ENCODE assay signal across 9 cellular contexts in genomic region chr2:85541262-85541661, GRCh38. TPM values are rescaled to one million over a fixed set of nuclear protein-coding genes. Genes with fewer than 3 reads are reported as not detected.
DNase-seq lines count a peak whose midpoint lies in the region; ATAC-seq and TF ChIP-seq lines count a peak whose summit lies in the region.
"Had no signal": no experiment of that assay in that cellular context is flagged by ENCODE, and none has a peak within 500 bp of the region (broad histone marks: within the 10 kb centered on the region; RNA-seq: fewer than 3 reads in every experiment).

No MANE protein-coding gene starts in this region.

- H3K79me2 ChIP-seq in hepatocyte = peaks cover 63% of the 10 kb centered on the region

- no peak for DNase-seq in activated CD4-positive, alpha-beta memory T cell treated with anti-CD3 and anti-CD28 coated beads, Interleukin-2, amount 10 ng/mL, durations not matched to agents 7 days and 5 days
- no peak for DNase-seq in hepatocyte (ENCODE audit: low spot score)
- DNase-seq in stimulated activated effector memory CD8-positive, alpha-beta T cell treated with anti-CD3 and anti-CD28 coated beads, Interleukin-12 subunit alpha, Interleukin-12 subunit beta, amount 100 ng/mL, for 72 hours (ENCODE audit: low spot score in 2 of 2) = no peak
- no peak for DNase-seq in cerebellum (ENCODE audit: low spot score)
- no peak for DNase-seq in activated effector memory CD4-positive, alpha-beta T cell treated with anti-CD3 and anti-CD28 coated beads, Interleukin-2, amount 50 U/mL, for 16 hours
- no peak for DNase-seq in islet precursor cell
- DNase-seq: NCI-H446 treated with DMSO at 0.1 percent for 48 hours had no signal

- H2AFZ ChIP-seq in hepatocyte = no peak overlapping the region

- no peak for TF ChIP-seq CTCF in HEK293 (tag by site-specific recombination; IDR thresholded peaks at IDR 0.05)
- no peak for TF ChIP-seq CTCF in hepatocyte (IDR thresholded peaks at IDR 0.05; ENCODE audit: poor library complexity)

- H3K9me2 ChIP-seq in hepatocyte (replicated peaks; ENCODE audit: insufficient read depth) = no peaks in the 10 kb centered on the region

- H3K4me2 ChIP-seq in hepatocyte = peak overlapping the region; percentile 88

- peaks cover 53% of the 10 kb centered on the region for H4K20me1 ChIP-seq in hepatocyte (ENCODE audit: insufficient read depth, poor library complexity, severe bottlenecking)

- no peaks in the 10 kb centered on the region for H3K9me3 Mint-ChIP-seq in activated CD4-positive, alpha-beta memory T cell treated with anti-CD3 and anti-CD28 coated beads, Interleukin-2, amount 10 ng/mL, durations not matched to agents 7 days and 5 days
- H3K9me3 Mint-ChIP-seq in stimulated activated effector memory CD8-positive, alpha-beta T cell treated with anti-CD3 and anti-CD28 coated beads, Interleukin-12 subunit alpha, Interleukin-12 subunit beta, amount 100 ng/mL, for 72 hours = no peaks in the 10 kb centered on the region

- H3K27ac ChIP-seq in HEK293 (ENCODE audit: extremely low read depth, low read depth, low read length) (no peak overlapping the region), hepatocyte (peak overlapping the region; percentile 99)

- H3K4me3 Mint-ChIP-seq in activated CD4-positive, alpha-beta memory T cell treated with anti-CD3 and anti-CD28 coated beads, Interleukin-2, amount 10 ng/mL, durations not matched to agents 7 days and 5 days = peak overlapping the region; percentile 94
- peak overlapping the region; percentile 92 for H3K4me3 Mint-ChIP-seq in stimulated activated effector memory CD8-positive, alpha-beta T cell treated with anti-CD3 and anti-CD28 coated beads, Interleukin-12 subunit alpha, Interleukin-12 subunit beta, amount 100 ng/mL, for 72 hours

- peaks cover 54% of the 10 kb centered on the region for H3K4me1 Mint-ChIP-seq in activated CD4-positive, alpha-beta memory T cell treated with anti-CD3 and anti-CD28 coated beads, Interleukin-2, amount 10 ng/mL, durations not matched to agents 7 days and 5 days
- H3K4me1 Mint-ChIP-seq in stimulated activated effector memory CD8-positive, alpha-beta T cell treated with anti-CD3 and anti-CD28 coated beads, Interleukin-12 subunit alpha, Interleukin-12 subunit beta, amount 100 ng/mL, for 72 hours = peaks cover 51% of the 10 kb centered on the region

- CTCF ChIA-PET in HEK293 (lab: Yijun Ruan, JAX) = interaction anchor here (1.2 to 9.1 kb wide), 3 partner anchors 10 to 150 kb away, joined by 3 to 73 read pairs (median 42); partner anchors contain the start of gene SH2D6
- CTCF ChIA-PET in activated CD4-positive, alpha-beta memory T cell treated with anti-CD3 and anti-CD28 coated beads, Interleukin-2, amount 10 ng/mL, durations not matched to agents 7 days and 5 days (lab: Charles Lee) = interaction anchor here (1.0 to 6.0 kb wide), 4 partner anchors 10 to 121 kb away, joined by 3 to 50 read pairs (median 20); no protein-coding TSS in a partner anchor

- peaks cover 28 to 66% of the 10 kb centered on the region in 2 experiments for H3K36me3 ChIP-seq in HEK293 (ENCODE audit: control insufficient read depth in 2 of 2, insufficient read depth in 1 of 2, low read length in 2 of 2)
- peaks cover 17% of the 10 kb centered on the region for H3K36me3 ChIP-seq in hepatocyte (replicated peaks; ENCODE audit: insufficient read depth, low read depth)

- WGBS in hepatocyte (ENCODE audit: low lambda C conversion rate, missing lambda C conversion rate) = 58% methylated on average over 4 of the region's 4 CpGs

- H3K36me3 Mint-ChIP-seq in activated CD4-positive, alpha-beta memory T cell treated with anti-CD3 and anti-CD28 coated beads, Interleukin-2, amount 10 ng/mL, durations not matched to agents 7 days and 5 days (ENCODE audit: low read depth) = peaks cover 66% of the 10 kb centered on the region
- peaks cover 84% of the 10 kb centered on the region for H3K36me3 Mint-ChIP-seq in stimulated activated effector memory CD8-positive, alpha-beta T cell treated with anti-CD3 and anti-CD28 coated beads, Interleukin-12 subunit alpha, Interleukin-12 subunit beta, amount 100 ng/mL, for 72 hours

- H3K27me3 Mint-ChIP-seq in activated CD4-positive, alpha-beta memory T cell treated with anti-CD3 and anti-CD28 coated beads, Interleukin-2, amount 10 ng/mL, durations not matched to agents 7 days and 5 days = no peaks in the 10 kb centered on the region

- H3K27me3 ChIP-seq in hepatocyte = no peaks in the 10 kb centered on the region

- peak overlapping the region; percentile 98 for H3K4me3 ChIP-seq in HEK293 (ENCODE audit: low read depth, low read length)
- H3K4me3 ChIP-seq in hepatocyte = peak overlapping the region; percentile 85

- POLR2A ChIA-PET in HEK293 (lab: Yijun Ruan, JAX) = interaction anchor here (0.6 to 5.3 kb wide), 5 partner anchors 10 to 167 kb away, joined by 3 to 106 read pairs (median 25); partner anchors contain the start of genes RNF181 and SH2D6
- POLR2A ChIA-PET in activated CD4-positive, alpha-beta memory T cell treated with anti-CD3 and anti-CD28 coated beads, Interleukin-2, amount 10 ng/mL, durations not matched to agents 7 days and 5 days (lab: Charles Lee) = interaction anchor here (1.0 to 8.5 kb wide), 16 partner anchors 10 to 222 kb away, joined by 3 to 143 read pairs (median 26); partner anchors contain the start of genes C2orf68, ELMOD3, GGCX and RETSAT

- ATAC-seq in stimulated activated effector memory CD8-positive, alpha-beta T cell treated with anti-CD3 and anti-CD28 coated beads, Interleukin-12 subunit alpha, Interleukin-12 subunit beta, amount 100 ng/mL, for 72 hours = no peak
- ATAC-seq in GM21825 (IDR thresholded peaks at IDR 0.05; ENCODE audit: unreplicated experiment) = no peak

- peak overlapping the region; percentile 17 for H3K27ac Mint-ChIP-seq in activated CD4-positive, alpha-beta memory T cell treated with anti-CD3 and anti-CD28 coated beads, Interleukin-2, amount 10 ng/mL, durations not matched to agents 7 days and 5 days
- peak overlapping the region; percentile 98 for H3K27ac Mint-ChIP-seq in stimulated activated effector memory CD8-positive, alpha-beta T cell treated with anti-CD3 and anti-CD28 coated beads, Interleukin-12 subunit alpha, Interleukin-12 subunit beta, amount 100 ng/mL, for 72 hours

- H3K9me3 ChIP-seq in HEK293 (ENCODE audit: control insufficient read depth, insufficient read depth, low read depth, low read length) = no peaks in the 10 kb centered on the region
- H3K9me3 ChIP-seq in hepatocyte (ENCODE audit: low read depth) = no peaks in the 10 kb centered on the region

- H3K4me1 ChIP-seq in HEK293 (ENCODE audit: control insufficient read depth, insufficient read depth, low read length) (0 out of 2 replicates have a peak, but pooled peaks cover 2% of the 10 kb centered on the region), hepatocyte (ENCODE audit: insufficient read depth) (peaks cover 43% of the 10 kb centered on the region)

TF ChIP-seq in HEK293, 187 proteins besides CTCF, POLR2A, EP300 and RAD21 (continues in another document):
- no peak for TF ChIP-seq ZNF621 (tag by site-specific recombination; IDR thresholded peaks at IDR 0.05)
- no peak for TF ChIP-seq PRDM10 (tag by site-specific recombination; IDR thresholded peaks at IDR 0.05)
- no peak for TF ChIP-seq ZNF571 (tag by site-specific recombination; IDR thresholded peaks at IDR 0.05)
- TF ChIP-seq WT1 (tag by site-specific recombination; IDR thresholded peaks at IDR 0.05) = no peak

RNA-seq across cellular contexts. Expression of gene MAT2A, which starts 2.3 kb away (rescaled TPM):
- total RNA-seq in activated CD4-positive, alpha-beta memory T cell treated with anti-CD3 and anti-CD28 coated beads, Interleukin-2, amount 10 ng/mL, durations not matched to agents 7 days and 5 days = 100 to 1,000 TPM; 196 to 199 TPM
- 202 and 252 TPM in 2 replicates for total RNA-seq in hepatocyte
- 379 and 465 TPM in 2 replicates for polyA plus RNA-seq in hepatocyte
- total RNA-seq in cerebellum = 144 TPM

RNA-seq across cellular contexts. Expression of gene GGCX, which starts 20.0 kb away (rescaled TPM):
- total RNA-seq in activated CD4-positive, alpha-beta memory T cell treated with anti-CD3 and anti-CD28 coated beads, Interleukin-2, amount 10 ng/mL, durations not matched to agents 7 days and 5 days = 10 to 100 TPM; 22.5 to 22.8 TPM
- total RNA-seq in hepatocyte (64.5 and 82.5 TPM in 2 replicates), cerebellum (34.1 TPM)
- polyA plus RNA-seq in hepatocyte = 66.1 and 73.5 TPM in 2 replicates

RNA-seq across cellular contexts. Expression of gene VAMP8, which starts 36.1 kb away (rescaled TPM):
- total RNA-seq in activated CD4-positive, alpha-beta memory T cell treated with anti-CD3 and anti-CD28 coated beads, Interleukin-2, amount 10 ng/mL, durations not matched to agents 7 days and 5 days = 100 to 1,000 TPM; 132 to 133 TPM
- total RNA-seq in hepatocyte (50.7 and 70.4 TPM in 2 replicates), cerebellum (1.6 TPM)
- 213 and 240 TPM in 2 replicates for polyA plus RNA-seq in hepatocyte

RNA-seq across cellular contexts. Expression of gene VAMP5, which starts 43.0 kb away (rescaled TPM):
- total RNA-seq in activated CD4-positive, alpha-beta memory T cell treated with anti-CD3 and anti-CD28 coated beads, Interleukin-2, amount 10 ng/mL, durations not matched to agents 7 days and 5 days = 10 to 100 TPM; 89.6 to 91.8 TPM
- total RNA-seq in hepatocyte (2.1 and 2.7 TPM in 2 replicates), cerebellum (6.7 TPM)
- 36.1 TPM in 2 replicates for polyA plus RNA-seq in hepatocyte

RNA-seq across cellular contexts. Expression of gene RNF181, which starts 54.3 kb away (rescaled TPM):
- total RNA-seq in activated CD4-positive, alpha-beta memory T cell treated with anti-CD3 and anti-CD28 coated beads, Interleukin-2, amount 10 ng/mL, durations not matched to agents 7 days and 5 days = 100 to 1,000 TPM; 117 to 121 TPM
- total RNA-seq in hepatocyte (139 and 159 TPM in 2 replicates), cerebellum (39.8 TPM)
- polyA plus RNA-seq in hepatocyte = 250 and 256 TPM in 2 replicates

Comparison
In these comparisons a context has a peak if more than half of its experiments do, and no peak if none do; other contexts are left out.
1. RNA of gene VAMP8, which starts 36.1 kb away (total RNA-seq): 132 to 133 TPM in activated CD4-positive, alpha-beta memory T cell treated with anti-CD3 and anti-CD28 coated beads, Interleukin-2, amount 10 ng/mL, durations not matched to agents 7 days and 5 days and 50.7 to 70.4 TPM in hepatocyte; 1.6 TPM in cerebellum (single experiment); every median in the first group is over 10 times any median in the second.